ENCODE assay signal across 8 cellular contexts in genomic region chr22:26512149-26512793, GRCh38. TPM values are rescaled to one million over a fixed set of nuclear protein-coding genes. Genes with fewer than 3 reads are reported as not detected.
DNase-seq lines count a peak whose midpoint lies in the region; ATAC-seq and TF ChIP-seq lines count a peak whose summit lies in the region.

TFIP11 (minus strand) TSS chr22:26512473; CDS start chr22:26510272, 2,201 bp downstream.

- H2AFZ ChIP-seq in SU-DHL-6 (ENCODE audit: low read depth, low read length, severe bottlenecking) (peak within 1 kb of the TSS; percentile 74), osteoblast (ENCODE audit: low read length) (peak within 1 kb of the TSS; percentile 92)

- peak within 1 kb of the TSS; percentile 73 for H3K9ac ChIP-seq in SU-DHL-6 (ENCODE audit: low read length)

- ATAC-seq in HG02588 (IDR thresholded peaks at IDR 0.05; ENCODE audit: unreplicated experiment): peak; percentile 92
- ATAC-seq in activated naive CD8-positive, alpha-beta T cell treated with anti-CD3 and anti-CD28 coated beads, Interleukin-2, amount 10 ng/mL, durations not matched to agents 7 days and 5 days (ENCODE audit: low read depth): peak; percentile 95

- H3K9me2 ChIP-seq in SU-DHL-6 (replicated peaks; ENCODE audit: insufficient read depth, low read length): no peaks in the 10 kb centered on the region

- H3K27ac ChIP-seq in SU-DHL-6 (ENCODE audit: low read depth, low read length) (no peak within 1 kb of the TSS; the same call in 1 of the 2 replicates), osteoblast (ENCODE audit: low read depth, low read length) (peak within 1 kb of the TSS; percentile 86), testis (peak within 1 kb of the TSS; percentile 28 to 60)

- DNase-seq in NCI-H1092 treated with DMSO at 0.1 percent for 48 hours (lab: John Stamatoyannopoulos, UW) (peak; percentile 83), glutamatergic neuron (peak; percentile 98), osteoblast (ENCODE audit: insufficient read length, low spot score, missing footprints) (peak; percentile 96), testis (peak; percentile 98)
- DNase-seq in activated naive CD8-positive, alpha-beta T cell treated with anti-CD3 and anti-CD28 coated beads, Interleukin-2, amount 10 ng/mL, durations not matched to agents 7 days and 5 days: peak; percentile 93

- H3K36me3 Mint-ChIP-seq in activated naive CD8-positive, alpha-beta T cell treated with anti-CD3 and anti-CD28 coated beads, Interleukin-2, amount 10 ng/mL, durations not matched to agents 7 days and 5 days: peaks cover 17% of the 10 kb centered on the region
- H3K36me3 Mint-ChIP-seq in glutamatergic neuron (ENCODE audit: unreplicated experiment): no peaks in the 10 kb centered on the region

- H3K27me3 Mint-ChIP-seq in activated naive CD8-positive, alpha-beta T cell treated with anti-CD3 and anti-CD28 coated beads, Interleukin-2, amount 10 ng/mL, durations not matched to agents 7 days and 5 days: no peaks in the 10 kb centered on the region
- H3K27me3 Mint-ChIP-seq in glutamatergic neuron (ENCODE audit: unreplicated experiment): no peaks in the 10 kb centered on the region

- no peaks in the 10 kb centered on the region for H3K9me3 ChIP-seq in SU-DHL-6 (ENCODE audit: insufficient read depth, low read length)
- H3K9me3 ChIP-seq in osteoblast (ENCODE audit: low read depth, low read length): no peaks in the 10 kb centered on the region
- no peaks in the 10 kb centered on the region for H3K9me3 ChIP-seq in testis

- peak within 1 kb of the TSS; percentile 99 for H3K4me3 Mint-ChIP-seq in activated naive CD8-positive, alpha-beta T cell treated with anti-CD3 and anti-CD28 coated beads, Interleukin-2, amount 10 ng/mL, durations not matched to agents 7 days and 5 days
- peak within 1 kb of the TSS; percentile 99 for H3K4me3 Mint-ChIP-seq in glutamatergic neuron (ENCODE audit: unreplicated experiment)

- H3K27me3 ChIP-seq in SU-DHL-6 (ENCODE audit: low read length) (no peaks in the 10 kb centered on the region), osteoblast (ENCODE audit: insufficient read depth, low read length) (no peaks in the 10 kb centered on the region), testis (no peaks in the 10 kb centered on the region)

- no peaks in the 10 kb centered on the region for H3F3A ChIP-seq in SU-DHL-6 (ENCODE audit: insufficient read depth)

- H3K79me2 ChIP-seq in SU-DHL-6 (ENCODE audit: insufficient read depth, low read length): peaks cover 18% of the 10 kb centered on the region
- H3K79me2 ChIP-seq in osteoblast (ENCODE audit: insufficient read depth, low read length): peaks cover 43% of the 10 kb centered on the region

- no peaks in the 10 kb centered on the region for H3K9me3 Mint-ChIP-seq in activated naive CD8-positive, alpha-beta T cell treated with anti-CD3 and anti-CD28 coated beads, Interleukin-2, amount 10 ng/mL, durations not matched to agents 7 days and 5 days
- H3K9me3 Mint-ChIP-seq in glutamatergic neuron (ENCODE audit: unreplicated experiment): no peaks in the 10 kb centered on the region

- H3K4me2 ChIP-seq in SU-DHL-6 (ENCODE audit: low read depth, low read length, poor library complexity, severe bottlenecking): peak within 1 kb of the TSS; percentile 92
- H3K4me2 ChIP-seq in osteoblast (ENCODE audit: insufficient read depth, low read length): peak within 1 kb of the TSS; percentile 88

- H3K4me1 Mint-ChIP-seq in activated naive CD8-positive, alpha-beta T cell treated with anti-CD3 and anti-CD28 coated beads, Interleukin-2, amount 10 ng/mL, durations not matched to agents 7 days and 5 days: peaks cover 37% of the 10 kb centered on the region
- H3K4me1 Mint-ChIP-seq in glutamatergic neuron (ENCODE audit: low read depth, unreplicated experiment): peaks cover 11% of the 10 kb centered on the region

- peak within 1 kb of the TSS; percentile 72 for H3K4me3 ChIP-seq in GM08714 (ENCODE audit: low read length)
- peak within 1 kb of the TSS; percentile 93 for H3K4me3 ChIP-seq in SU-DHL-6 (ENCODE audit: insufficient read depth, low read length, poor library complexity, severe bottlenecking)
- peak within 1 kb of the TSS; percentile 92 for H3K4me3 ChIP-seq in osteoblast (ENCODE audit: insufficient read depth, low read length)
- H3K4me3 ChIP-seq in testis: peak within 1 kb of the TSS; percentile 75 to 93

- peaks cover 24% of the 10 kb centered on the region for H3K4me1 ChIP-seq in osteoblast (ENCODE audit: insufficient read depth, low read length)
- peaks cover 11% of the 10 kb centered on the region for H3K4me1 ChIP-seq in testis

- intact Hi-C loops in testis (cut with DNase I; ENCODE audit: low total_unique reads): no loop called here

- TF ChIP-seq CTCF in SU-DHL-6 (IDR thresholded peaks at IDR 0.05; ENCODE audit: insufficient read depth, low read length, poor library complexity, severe bottlenecking): no peak
- TF ChIP-seq CTCF in glutamatergic neuron (IDR thresholded peaks at IDR 0.05; ENCODE audit: partially characterized antibody, unreplicated experiment): no peak
- TF ChIP-seq CTCF in osteoblast (IDR thresholded peaks at IDR 0.05; ENCODE audit: extremely low read depth, low read depth, low read length): no peak
- no peak for TF ChIP-seq CTCF in testis (IDR thresholded peaks at IDR 0.05)

- no peaks in the 10 kb centered on the region; the same call in 1 of the 2 replicates for H3K36me3 ChIP-seq in SU-DHL-6 (ENCODE audit: low read length)
- peaks cover 30% of the 10 kb centered on the region for H3K36me3 ChIP-seq in osteoblast (ENCODE audit: insufficient read depth, low read length)
- no peaks in the 10 kb centered on the region for H3K36me3 ChIP-seq in testis (ENCODE audit: low read depth, missing control alignments)

- H3K27ac Mint-ChIP-seq in activated naive CD8-positive, alpha-beta T cell treated with anti-CD3 and anti-CD28 coated beads, Interleukin-2, amount 10 ng/mL, durations not matched to agents 7 days and 5 days: peak within 1 kb of the TSS; percentile 95
- peak within 1 kb of the TSS; percentile 97 for H3K27ac Mint-ChIP-seq in glutamatergic neuron (ENCODE audit: unreplicated experiment)

- 0 to 1% methylated on average over 30 to 40 of the region's 40 CpGs for WGBS in testis, 2 donors

- POLR2A ChIA-PET in activated naive CD8-positive, alpha-beta T cell treated with anti-CD3 and anti-CD28 coated beads, Interleukin-2, amount 10 ng/mL, durations not matched to agents 7 days and 5 days (lab: Charles Lee): interaction anchor here (0.8 to 2.3 kb wide), 5 partner anchors 9 to 161 kb away, joined by 3 to 8 read pairs (median 4); no protein-coding TSS in a partner anchor

- H4K20me1 ChIP-seq in SU-DHL-6 (ENCODE audit: low read depth, low read length) (no peaks in the 10 kb centered on the region), osteoblast (ENCODE audit: insufficient read depth, low read length) (no peaks in the 10 kb centered on the region)

- no peak for TF ChIP-seq POLR2A in testis (IDR thresholded peaks at IDR 0.05)

RNA-seq across cellular contexts. Expression of gene TFIP11, which starts in this region (rescaled TPM):
- total RNA-seq in activated naive CD8-positive, alpha-beta T cell treated with anti-CD3 and anti-CD28 coated beads, Interleukin-2, amount 10 ng/mL, durations not matched to agents 7 days and 5 days: 10 to 100 TPM; 64.6 to 67.9 TPM
- total RNA-seq in glutamatergic neuron (ENCODE audit: unreplicated experiment) (39.9 TPM), osteoblast (34.7 and 41.0 TPM in 2 replicates), testis (10 to 100 TPM; 44.3 to 51.3 TPM)
- polyA plus RNA-seq in testis (ENCODE audit: insufficient read depth, low read depth, low replicate concordance): 100 TPM
